ENCODE assay signal across 8 cellular contexts in genomic region chr17:10114931-10115535, GRCh38.
DNase-seq lines count a peak whose midpoint lies in the region; ATAC-seq and TF ChIP-seq lines count a peak whose summit lies in the region.

No MANE protein-coding gene starts in this region.

- ATAC-seq in PC-3: no peak
- ATAC-seq in HG02970 (IDR thresholded peaks at IDR 0.05; ENCODE audit: low FRiP score, unreplicated experiment): no peak

- H2AFZ ChIP-seq in PC-3 (ENCODE audit: low read length): no peak overlapping the region

- CTCF ChIA-PET in PC-3 (lab: Charles Lee): no interaction called here

- H3K27ac ChIP-seq in PC-3 (ENCODE audit: low read length) (no peak overlapping the region), prostate gland (peak overlapping the region; percentile 53 to 64), uterus (peak overlapping the region; percentile 89 to 97)

- intact Hi-C loops in PC-3 (cut with micrococcal nuclease): no loop called here
- intact Hi-C loops in prostate gland (cut with DNase I): loop anchor here (1.0 to 10.0 kb wide), 2 partner anchors 23 to 100 kb away; no protein-coding TSS in a partner anchor
- intact Hi-C loops in uterus (cut with DNase I; ENCODE audit: low total_unique reads): no loop called here

- BruUV-seq in PC-3 (replicated peaks; lab: Mats Ljungman, UMichigan): no TSS peak

- no peaks in the 10 kb centered on the region for H3K36me3 ChIP-seq in PC-3 (ENCODE audit: low read depth, low read length)
- no peaks in the 10 kb centered on the region for H3K36me3 ChIP-seq in prostate gland
- H3K36me3 ChIP-seq in uterus: no peaks in the 10 kb centered on the region

- POLR2A ChIA-PET in PC-3 (lab: Charles Lee; ENCODE audit: unreplicated experiment): no interaction called here

- DNase-seq in AG10803 (ENCODE audit: low read depth): peak; percentile 99
- peak; percentile 24 for DNase-seq in GOT3 (lab: John Stamatoyannopoulos, UW)
- peak; percentile 46 for DNase-seq in PC-3
- peak; percentile 91 for DNase-seq in activated gamma-delta T cell treated with Interleukin-2 at 50 U/mL for 16 hours
- DNase-seq in glomerular visceral epithelial cell (ENCODE audit: extremely low spot score): peak; percentile 33
- peak; percentile 79 for DNase-seq in prostate gland (ENCODE audit: low spot score)
- DNase-seq in uterus: peak; percentile 97 to 99

- H3K79me2 ChIP-seq in PC-3 (ENCODE audit: low read length): no peaks in the 10 kb centered on the region

- peaks cover 15% of the 10 kb centered on the region; the same call in 1 of the 2 replicates for H3K27me3 ChIP-seq in PC-3 (ENCODE audit: low read length)
- no peaks in the 10 kb centered on the region for H3K27me3 ChIP-seq in prostate gland (replicated peaks; ENCODE audit: insufficient read depth)
- H3K27me3 ChIP-seq in uterus: no peaks in the 10 kb centered on the region

- H3F3A ChIP-seq in PC-3 (ENCODE audit: low read length, unreplicated experiment): no peaks in the 10 kb centered on the region

- no peaks in the 10 kb centered on the region for H4K20me1 ChIP-seq in PC-3 (ENCODE audit: low read length)

- TF ChIP-seq POLR2A in prostate gland (IDR thresholded peaks at IDR 0.05) (no peak), uterus (IDR thresholded peaks at IDR 0.05) (no peak)

- H3K9me3 ChIP-seq in PC-3 (ENCODE audit: low read length): no peaks in the 10 kb centered on the region
- H3K9me3 ChIP-seq in prostate gland: no peaks in the 10 kb centered on the region
- no peaks in the 10 kb centered on the region for H3K9me3 ChIP-seq in uterus

- peaks cover 7% of the 10 kb centered on the region; the same call in 1 of the 2 replicates for H3K4me1 ChIP-seq in PC-3 (ENCODE audit: insufficient read depth, low read length)
- H3K4me1 ChIP-seq in prostate gland (replicated peaks): no peaks in the 10 kb centered on the region
- peaks cover 3 to 4% of the 10 kb centered on the region in 2 donors for H3K4me1 ChIP-seq in uterus

- no peaks in the 10 kb centered on the region for H3K9me2 ChIP-seq in PC-3 (replicated peaks; ENCODE audit: low read length)

- no peak overlapping the region for H3K9ac ChIP-seq in PC-3 (ENCODE audit: low read length)

- H3K4me2 ChIP-seq in PC-3 (ENCODE audit: low read length): peak overlapping the region; percentile 20; the same call in 1 of the 2 replicates

- 3% methylated on average over 11 of the region's 11 CpGs for WGBS in prostate gland

- TF ChIP-seq CTCF in AG10803 (conservative IDR thresholded peaks at IDR 0.05; ENCODE audit: low read length): no peak
- TF ChIP-seq CTCF in PC-3 (conservative IDR thresholded peaks at IDR 0.05; ENCODE audit: low read depth, low read length): no peak
- TF ChIP-seq CTCF in prostate gland (IDR thresholded peaks at IDR 0.05): no peak
- peak in 1 of 4 experiments; percentile 4 for TF ChIP-seq CTCF in uterus (IDR thresholded peaks at IDR 0.05)

- H3K4me3 ChIP-seq in AG10803 (ENCODE audit: low read length) (peak overlapping the region; percentile 51), PC-3 (ENCODE audit: low read length) (no peak overlapping the region), prostate gland (no peak overlapping the region), uterus (peak overlapping the region in 1 of 2 donors; percentile 16)

Comparison
In these comparisons a context has a peak if more than half of its experiments do, and no peak if none do; other contexts are left out.
1. DNase-seq: peak in every context shown above with its lines; median percentile 99 in AG10803; 98 in uterus; 91 in activated gamma-delta T cell treated with Interleukin-2 at 50 U/mL for 16 hours; 79 in prostate gland; 46 in PC-3; 33 in glomerular visceral epithelial cell; 24 in GOT3.